In the genomic region with DNA sequence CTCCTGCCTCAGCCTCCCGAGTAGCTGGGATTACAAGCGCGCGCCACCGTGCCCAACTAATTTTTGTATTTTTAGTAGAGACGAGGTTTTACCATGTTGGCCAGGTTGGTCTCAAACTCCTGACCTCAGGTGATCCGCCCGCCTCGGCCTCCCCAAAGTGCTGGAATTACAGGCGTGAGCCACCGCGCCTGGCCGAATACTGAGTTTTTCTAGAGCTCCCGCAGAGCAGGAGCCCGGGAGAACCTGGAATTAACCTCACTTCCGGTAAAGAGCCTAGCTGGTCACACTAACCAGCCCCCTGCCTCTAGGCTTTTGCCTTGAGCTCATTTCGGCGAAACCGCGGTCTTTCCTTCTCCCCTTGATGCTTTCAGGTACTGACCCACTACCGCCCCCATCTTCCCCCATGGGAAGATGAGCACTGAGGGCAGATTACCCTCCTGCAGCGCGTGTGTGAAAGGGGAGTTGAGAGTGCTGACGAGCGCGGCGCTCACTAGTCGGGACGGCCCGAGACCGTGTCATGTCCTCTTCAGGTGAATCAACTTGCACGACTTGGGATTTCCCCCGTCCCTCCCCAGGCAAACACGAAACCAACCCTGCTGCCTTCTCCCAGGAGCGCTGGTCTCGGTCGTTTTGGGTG, we compare ENCODE assay signal across 8 cellular contexts. TPM values are rescaled to one million over a fixed set of nuclear protein-coding genes. Genes with fewer than 3 reads are reported as not detected.
A peak's percentile ranks its signal among the peaks of the same experiment; 100 is the strongest.
DNase-seq lines count a peak whose midpoint lies in the region; ATAC-seq and TF ChIP-seq lines count a peak whose summit lies in the region.

No MANE protein-coding gene starts in this region.

- no peaks in the 10 kb centered on the region for H3K27me3 ChIP-seq in endodermal cell (ENCODE audit: control insufficient read depth, insufficient read depth, low read length, poor library complexity, severe bottlenecking)

- TF ChIP-seq CTCF in AG09319 (IDR thresholded peaks at IDR 0.05; ENCODE audit: low read depth, low read length): peak; percentile 23
- TF ChIP-seq CTCF in endodermal cell (conservative IDR thresholded peaks at IDR 0.05): peak; percentile 58
- peak; percentile 23 for TF ChIP-seq CTCF in natural killer cell (IDR thresholded peaks at IDR 0.05)

- H3K9ac ChIP-seq in endodermal cell (ENCODE audit: extremely low read depth, low read length, poor library complexity, severe bottlenecking): peak overlapping the region; percentile 75

- no peaks in the 10 kb centered on the region for H3K27me3 Mint-ChIP-seq in activated CD8-positive, alpha-beta T cell treated with anti-CD3 and anti-CD28 coated beads, Interleukin-2, amount 10 ng/mL, durations not matched to agents 7 days and 5 days (ENCODE audit: low read depth)
- H3K27me3 Mint-ChIP-seq in endodermal cell (ENCODE audit: insufficient read depth) (no peaks in the 10 kb centered on the region), natural killer cell (ENCODE audit: low read depth in 2 of 2) (no peaks in the 10 kb centered on the region)

- H3K4me3 ChIP-seq in endodermal cell (ENCODE audit: low read length): peak overlapping the region; percentile 92

- intact Hi-C loops in natural killer cell (cut with micrococcal nuclease): loop anchor here (1.0 to 5.0 kb wide), 7 partner anchors 9 to 564 kb away; partner anchors contain the start of genes FLOT2, NUFIP2 and RPL23A

- H3K4me3 Mint-ChIP-seq in activated CD8-positive, alpha-beta T cell treated with anti-CD3 and anti-CD28 coated beads, Interleukin-2, amount 10 ng/mL, durations not matched to agents 7 days and 5 days: peak overlapping the region; percentile 94
- H3K4me3 Mint-ChIP-seq in endodermal cell: peak overlapping the region; percentile 89
- peak overlapping the region; percentile 96 for H3K4me3 Mint-ChIP-seq in natural killer cell

- no peaks in the 10 kb centered on the region for H3K9me3 ChIP-seq in endodermal cell (ENCODE audit: control insufficient read depth, low read length)

- H3K36me3 Mint-ChIP-seq in activated CD8-positive, alpha-beta T cell treated with anti-CD3 and anti-CD28 coated beads, Interleukin-2, amount 10 ng/mL, durations not matched to agents 7 days and 5 days (ENCODE audit: low read depth): peaks cover 29% of the 10 kb centered on the region
- H3K36me3 Mint-ChIP-seq in endodermal cell (ENCODE audit: low read depth): peaks cover 19% of the 10 kb centered on the region
- H3K36me3 Mint-ChIP-seq in natural killer cell: no peaks in the 10 kb centered on the region

- H3K4me1 Mint-ChIP-seq in activated CD8-positive, alpha-beta T cell treated with anti-CD3 and anti-CD28 coated beads, Interleukin-2, amount 10 ng/mL, durations not matched to agents 7 days and 5 days (ENCODE audit: low read depth): peaks cover 53% of the 10 kb centered on the region
- H3K4me1 Mint-ChIP-seq in endodermal cell (peaks cover 25% of the 10 kb centered on the region), natural killer cell (peaks cover 33 to 41% of the 10 kb centered on the region in 2 donors)

- POLR2A ChIA-PET in activated CD8-positive, alpha-beta T cell treated with anti-CD3 and anti-CD28 coated beads, Interleukin-2, amount 10 ng/mL, durations not matched to agents 7 days and 5 days (lab: Charles Lee): interaction anchor here (0.6 to 7.3 kb wide), 19 partner anchors 8 to 566 kb away, joined by 3 to 212 read pairs (median 7); partner anchors contain the start of genes BLTP2, DHRS13, FAM222B and FLOT2

- H3K4me1 ChIP-seq in endodermal cell (ENCODE audit: control insufficient read depth, insufficient read depth, low read length): no peaks in the 10 kb centered on the region

- peaks cover 19% of the 10 kb centered on the region for H3K36me3 ChIP-seq in endodermal cell (ENCODE audit: control insufficient read depth, insufficient read depth, low read length)

- ATAC-seq in GM18861 (IDR thresholded peaks at IDR 0.05; ENCODE audit: unreplicated experiment): peak; percentile 32
- ATAC-seq in HG03064 (IDR thresholded peaks at IDR 0.05; ENCODE audit: low read depth, unreplicated experiment): peak; percentile 38
- peak; percentile 37 for ATAC-seq in activated CD8-positive, alpha-beta T cell treated with anti-CD3 and anti-CD28 coated beads, Interleukin-2, amount 10 ng/mL, durations not matched to agents 7 days and 5 days
- peak; percentile 44 to 54 (median 46) for ATAC-seq in natural killer cell

- no peaks in the 10 kb centered on the region for H3K9me3 Mint-ChIP-seq in activated CD8-positive, alpha-beta T cell treated with anti-CD3 and anti-CD28 coated beads, Interleukin-2, amount 10 ng/mL, durations not matched to agents 7 days and 5 days (ENCODE audit: insufficient read depth)
- no peaks in the 10 kb centered on the region for H3K9me3 Mint-ChIP-seq in endodermal cell
- no peaks in the 10 kb centered on the region for H3K9me3 Mint-ChIP-seq in natural killer cell

- DNase-seq in AG09319 (ENCODE audit: extremely low read depth, low read depth) (no peak), NCI-H524 treated with DMSO at 0.1 percent for 48 hours (lab: John Stamatoyannopoulos, UW) (peak; percentile 86), endodermal cell (peak; percentile 98), natural killer cell (peak; percentile 67), substantia nigra (lab: John Stamatoyannopoulos, UW) (peak in 17 of 49 donors; percentile 24 to 63 (median 38))
- peak; percentile 88 for DNase-seq in activated CD8-positive, alpha-beta T cell treated with anti-CD3 and anti-CD28 coated beads, Interleukin-2, amount 10 ng/mL, durations not matched to agents 7 days and 5 days

- H3K27ac Mint-ChIP-seq in activated CD8-positive, alpha-beta T cell treated with anti-CD3 and anti-CD28 coated beads, Interleukin-2, amount 10 ng/mL, durations not matched to agents 7 days and 5 days: peak overlapping the region; percentile 99
- H3K27ac Mint-ChIP-seq in endodermal cell: peak overlapping the region; percentile 97
- peak overlapping the region; percentile 96 for H3K27ac Mint-ChIP-seq in natural killer cell

- WGBS in endodermal cell (ENCODE audit: insufficient coverage in 1 of 2, insufficient read length in 1 of 2), 2 experiments: 0 to 3% methylated on average over 31 to 36 of the region's 37 CpGs

- no peak overlapping the region for H3K27ac ChIP-seq in endodermal cell (ENCODE audit: low read depth, low read length)
- H3K27ac ChIP-seq in substantia nigra (ENCODE audit: low read depth, low read length, poor library complexity, severe bottlenecking): peak overlapping the region; percentile 89

- CTCF ChIA-PET in activated CD8-positive, alpha-beta T cell treated with anti-CD3 and anti-CD28 coated beads, Interleukin-2, amount 10 ng/mL, durations not matched to agents 7 days and 5 days (lab: Charles Lee): interaction anchor here (0.9 to 8.3 kb wide), 47 partner anchors 7 to 418 kb away, joined by 3 to 736 read pairs (median 10); partner anchors contain the start of genes BLTP2, DHRS13, FAM222B and FLOT2

RNA-seq across cellular contexts. Expression of gene NEK8, which starts 0.7 kb away (rescaled TPM):
- 1 to 10 TPM; 4.8 to 5.0 TPM for total RNA-seq in activated CD8-positive, alpha-beta T cell treated with anti-CD3 and anti-CD28 coated beads, Interleukin-2, amount 10 ng/mL, durations not matched to agents 7 days and 5 days
- 10 to 100 TPM; 11.2 to 15.7 TPM for total RNA-seq in endodermal cell
- polyA plus RNA-seq in endodermal cell (2013, experiment 1 of 2): 5.7 TPM
- 5.5 TPM for polyA plus RNA-seq in endodermal cell (2013, experiment 2 of 2)
- total RNA-seq in natural killer cell: 1 to 10 TPM; 5.9 to 7.4 (median 6.8) TPM

RNA-seq across cellular contexts. Expression of gene TLCD1, which starts 1.8 kb away (rescaled TPM):
- total RNA-seq in activated CD8-positive, alpha-beta T cell treated with anti-CD3 and anti-CD28 coated beads, Interleukin-2, amount 10 ng/mL, durations not matched to agents 7 days and 5 days: 1 to 10 TPM; 2.8 to 3.0 TPM
- total RNA-seq in endodermal cell (10 to 100 TPM; 17.0 to 22.9 TPM), natural killer cell (1 to 10 TPM in 1 of 3 donors, not detected in 2; 1.0 TPM)
- polyA plus RNA-seq in endodermal cell (2013, experiment 1 of 2): 8.3 TPM
- polyA plus RNA-seq in endodermal cell (2013, experiment 2 of 2): 7.2 TPM

RNA-seq across cellular contexts. Expression of gene RPL23A, which starts 8.1 kb away (rescaled TPM):
- total RNA-seq in activated CD8-positive, alpha-beta T cell treated with anti-CD3 and anti-CD28 coated beads, Interleukin-2, amount 10 ng/mL, durations not matched to agents 7 days and 5 days: 1,000 to 10,000 TPM; 1,988 to 2,040 TPM
- total RNA-seq in endodermal cell: 1,000 to 10,000 TPM; 1,639 TPM
- 2,129 TPM for polyA plus RNA-seq in endodermal cell (2013, experiment 1 of 2)
- 2,042 TPM for polyA plus RNA-seq in endodermal cell (2013, experiment 2 of 2)
- 1,000 to 10,000 TPM; 1,375 to 1,532 (median 1,498) TPM for total RNA-seq in natural killer cell

RNA-seq across cellular contexts. Expression of gene RAB34, which starts 10.2 kb away (rescaled TPM):
- 10 to 100 TPM in 1 of 2 experiments, 1 to 10 TPM in 1; 10.0 to 12.7 TPM for total RNA-seq in activated CD8-positive, alpha-beta T cell treated with anti-CD3 and anti-CD28 coated beads, Interleukin-2, amount 10 ng/mL, durations not matched to agents 7 days and 5 days
- total RNA-seq in endodermal cell (100 to 1,000 TPM; 111 to 112 TPM), natural killer cell (10 to 100 TPM in 1 of 3 donors, 1 to 10 TPM in 2; 3.7 to 12.9 (median 3.8) TPM)
- 92.9 TPM for polyA plus RNA-seq in endodermal cell (2013, experiment 1 of 2)
- 105 TPM for polyA plus RNA-seq in endodermal cell (2013, experiment 2 of 2)

RNA-seq across cellular contexts. Expression of gene TRAF4, which starts 16.0 kb away (rescaled TPM):
- 10 to 100 TPM; 66.0 to 78.4 TPM for total RNA-seq in activated CD8-positive, alpha-beta T cell treated with anti-CD3 and anti-CD28 coated beads, Interleukin-2, amount 10 ng/mL, durations not matched to agents 7 days and 5 days
- total RNA-seq in endodermal cell: 100 to 1,000 TPM; 168 to 169 TPM
- polyA plus RNA-seq in endodermal cell (2013, experiment 1 of 2): 118 TPM
- polyA plus RNA-seq in endodermal cell (2013, experiment 2 of 2): 106 TPM
- 100 to 1,000 TPM in 2 of 3 donors, 10 to 100 TPM in 1; 97.8 to 209 (median 122) TPM for total RNA-seq in natural killer cell

Comparison
In these comparisons a context has a peak if more than half of its experiments do, and no peak if none do; other contexts are left out.
1. RNA of gene TLCD1, which starts 1.8 kb away (total RNA-seq): 17.0 to 22.9 TPM in endodermal cell; 2.8 to 3.0 TPM in activated CD8-positive, alpha-beta T cell treated with anti-CD3 and anti-CD28 coated beads, Interleukin-2, amount 10 ng/mL, durations not matched to agents 7 days and 5 days and 1.0 TPM in natural killer cell; every median in the first group is over 4 times any median in the second.
2. Peak in every context shown above with its lines, with median percentiles within 50 percentile points of each other: CTCF ChIP-seq, ATAC-seq, H3K27ac Mint-ChIP-seq and H3K4me3 Mint-ChIP-seq.